8 cellular contexts compared by ENCODE assay signal in genomic region chr16:589658-590159, GRCh38. TPM values are rescaled to one million over a fixed set of nuclear protein-coding genes. Genes with fewer than 3 reads are reported as not detected.
DNase-seq lines count a peak whose midpoint lies in the region; TF ChIP-seq lines count a peak whose summit lies in the region.

Gene RAB40C, plus strand, starts transcription at chr16:590066. Its CDS starts 226 bp downstream, at chr16:590292.

- in situ Hi-C loops in SK-MEL-5 (cut with HindIII; ENCODE audit: low pct_unique_long_range_greater_than_20kb, low sequenced_read_pairs) = no loop called here

- DNase-seq in GM04504 (ENCODE audit: low read depth) (peak; percentile 95), HFF-Myc (ENCODE audit: extremely low read depth, low read depth) (peak; percentile 87), MV-4-11 (lab: John Stamatoyannopoulos, UW) (peak; percentile 94), SK-MEL-5 (ENCODE audit: low read depth, low spot score) (peak; percentile 96), foreskin melanocyte (peak; percentile 94), neuronal stem cell (ENCODE audit: low spot score) (peak; percentile 98)
- peak; percentile 99 for DNase-seq in activated naive CD4-positive, alpha-beta T cell treated with Interleukin-2 at 50 U/mL for 16 hours

- H3K4me3 ChIP-seq in HFF-Myc (replicated peaks; ENCODE audit: low read depth, low read length) (peak within 1 kb of the TSS; percentile 79), neuronal stem cell (ENCODE audit: low read length in 2 of 2) (peak within 1 kb of the TSS; percentile 79 to 99), subcutaneous abdominal adipose tissue (ENCODE audit: low read depth in 1 of 5, low read length in 5 of 5) (peak within 1 kb of the TSS; percentile 78 to 96 (median 87))

- H3K14ac ChIP-seq in neuronal stem cell (ENCODE audit: low read length) = peak within 1 kb of the TSS; percentile 98

- peak within 1 kb of the TSS; percentile 100 for H3K9ac ChIP-seq in neuronal stem cell (ENCODE audit: low read depth, low read length, poor library complexity)
- peak within 1 kb of the TSS; percentile 56 to 90 (median 83) for H3K9ac ChIP-seq in subcutaneous abdominal adipose tissue (ENCODE audit: low read length in 5 of 5)

- H2AFZ ChIP-seq in neuronal stem cell (ENCODE audit: low read length) = peak within 1 kb of the TSS; percentile 100

- no peak for TF ChIP-seq CTCF in HFF-Myc (IDR thresholded peaks at IDR 0.05; ENCODE audit: low read depth, low read length, missing control alignments)

- H2BK15ac ChIP-seq in neuronal stem cell (ENCODE audit: low read length) = peak within 1 kb of the TSS; percentile 83

- no peak within 1 kb of the TSS for H4K91ac ChIP-seq in neuronal stem cell (ENCODE audit: low read depth, low read length, poor library complexity)

- H3K36me3 ChIP-seq in neuronal stem cell (replicated peaks in 1 of 2; ENCODE audit: control insufficient read depth in 2 of 2, insufficient read depth in 2 of 2, low read length in 2 of 2) (peaks cover 3 to 21% of the 10 kb centered on the region in 2 donors), subcutaneous abdominal adipose tissue (ENCODE audit: control insufficient read depth in 5 of 5, insufficient read depth in 5 of 5, low read length in 5 of 5) (peaks cover 0 to 8% (median 3%) of the 10 kb centered on the region in 5 donors)

- H3K27me3 ChIP-seq in neuronal stem cell (ENCODE audit: control insufficient read depth in 3 of 3, insufficient read depth in 3 of 3, low read depth in 1 of 3, low read length in 3 of 3) = peaks cover 0 to 13% (median 0%) of the 10 kb centered on the region in 3 experiments
- H3K27me3 ChIP-seq in subcutaneous abdominal adipose tissue (ENCODE audit: control insufficient read depth in 5 of 5, insufficient read depth in 4 of 5, low read length in 5 of 5) = peaks cover 0 to 2% (median 0%) of the 10 kb centered on the region in 5 donors

- H3K4me1 ChIP-seq in neuronal stem cell (ENCODE audit: control insufficient read depth in 2 of 2, insufficient read depth in 1 of 2, low read depth in 1 of 2, low read length in 2 of 2) (peaks cover 9 to 16% of the 10 kb centered on the region in 2 donors), subcutaneous abdominal adipose tissue (ENCODE audit: control insufficient read depth in 5 of 5, insufficient read depth in 5 of 5, low read length in 5 of 5) (peaks cover 18 to 66% (median 53%) of the 10 kb centered on the region in 5 donors)

- no CpG with 5 or more reads among the region's 61 CpGs for WGBS in neuronal stem cell (ENCODE audit: extremely low coverage in 2 of 2, insufficient read length in 2 of 2, insufficient replicate concordance in 1 of 2), 2 donors

- peak within 1 kb of the TSS; percentile 100 for H2BK120ac ChIP-seq in neuronal stem cell (ENCODE audit: low read depth, low read length)

- H3K79me1 ChIP-seq in neuronal stem cell (ENCODE audit: low read depth, low read length) = peaks cover 25% of the 10 kb centered on the region

- H3K9me3 ChIP-seq in neuronal stem cell (replicated peaks in 1 of 2; ENCODE audit: control insufficient read depth in 2 of 2, insufficient read depth in 1 of 2, low read depth in 1 of 2, low read length in 2 of 2) (no peaks in the 10 kb centered on the region), subcutaneous abdominal adipose tissue (ENCODE audit: control insufficient read depth in 5 of 5, low read length in 5 of 5) (no peaks in the 10 kb centered on the region)

- H3K4ac ChIP-seq in neuronal stem cell (ENCODE audit: low read length) = peak within 1 kb of the TSS; percentile 66

- H2BK5ac ChIP-seq in neuronal stem cell (ENCODE audit: low read length) = peak within 1 kb of the TSS; percentile 99

- peak within 1 kb of the TSS; percentile 92 for H2AK5ac ChIP-seq in neuronal stem cell (ENCODE audit: low read depth, low read length)

- peak within 1 kb of the TSS; percentile 100 for H3K4me2 ChIP-seq in neuronal stem cell (ENCODE audit: insufficient read depth, low read length, poor library complexity, severe bottlenecking)

- peak within 1 kb of the TSS; percentile 92 for H4K8ac ChIP-seq in neuronal stem cell (ENCODE audit: low read depth, low read length)

- peak within 1 kb of the TSS; percentile 94 for H2BK12ac ChIP-seq in neuronal stem cell (ENCODE audit: low read length)

- peak within 1 kb of the TSS; percentile 100 for H3K18ac ChIP-seq in neuronal stem cell (ENCODE audit: low read length)

- peak within 1 kb of the TSS; percentile 99 for H3K23ac ChIP-seq in neuronal stem cell (ENCODE audit: low read depth, low read length, poor library complexity)

- H3K27ac ChIP-seq in neuronal stem cell (replicated peaks; ENCODE audit: low read length) = peak within 1 kb of the TSS; percentile 96
- H3K27ac ChIP-seq in subcutaneous abdominal adipose tissue (ENCODE audit: low read depth, low read length) = peak within 1 kb of the TSS; percentile 86

RNA-seq across cellular contexts. Expression of gene RAB40C, which starts in this region (rescaled TPM):
- 9.3 and 9.6 TPM in 2 replicates for total RNA-seq in SK-MEL-5 (2014; rRNA removed; shearing (Covaris generic))
- polyA plus RNA-seq in SK-MEL-5 (2015; cell fraction: cytosol; rRNA removed) = 14.3 and 16.5 TPM in 2 replicates
- polyA plus RNA-seq in SK-MEL-5 (2015; cell fraction: nucleus; rRNA removed) = 24.2 and 25.9 TPM in 2 replicates
- polyA plus RNA-seq in neuronal stem cell (2013, experiment 1 of 2) = 20.5 TPM
- 19.4 TPM for polyA plus RNA-seq in neuronal stem cell (2013, experiment 2 of 2)

Comparison
In these comparisons a context has a peak if more than half of its experiments do, and no peak if none do; other contexts are left out.
1. Peak in every context shown above with its lines: DNase-seq, H3K4me3 ChIP-seq and H3K27ac ChIP-seq.